26 cellular contexts compared by ENCODE assay signal in genomic region chr1:39485046-39485803, GRCh38. TPM values are rescaled to one million over a fixed set of nuclear protein-coding genes. Genes with fewer than 3 reads are reported as not detected.
A peak's percentile ranks its signal among the peaks of the same experiment; 100 is the strongest.
DNase-seq lines count a peak whose midpoint lies in the region; ATAC-seq and TF ChIP-seq lines count a peak whose summit lies in the region.
"Had no signal": no experiment of that assay in that cellular context is flagged by ENCODE, and none has a peak within 500 bp of the region (broad histone marks: within the 10 kb centered on the region; RNA-seq: fewer than 3 reads in every experiment).

No MANE protein-coding gene starts in this region.

- H3K27ac Mint-ChIP-seq in activated T-cell treated with anti-CD3 and anti-CD28 coated beads, Interleukin-2, amount 50 U/mL, for 24 hours: peak overlapping the region; percentile 47
- H3K27ac Mint-ChIP-seq: activated naive CD8-positive, alpha-beta T cell treated with anti-CD3 and anti-CD28 coated beads, Interleukin-2, amount 50 U/mL, for 24 hours; endodermal cell; HFFc6; T-helper 2 cell treated with Interferon-gamma antibody and Interleukin-4, amounts not matched to agents 5 μg/mL and 100 μg/mL, for 36 hours had no signal

- no peak overlapping the region for H3K4me3 Mint-ChIP-seq in activated T-cell treated with anti-CD3 and anti-CD28 coated beads, Interleukin-2, amount 50 U/mL, for 24 hours
- H3K4me3 Mint-ChIP-seq: activated naive CD8-positive, alpha-beta T cell treated with anti-CD3 and anti-CD28 coated beads, Interleukin-2, amount 50 U/mL, for 24 hours; activated T-cell treated with anti-CD3 and anti-CD28 coated beads, Interleukin-2, amount 50 U/mL, for 4 hours; CD4-positive, alpha-beta memory T cell; endodermal cell; HFFc6; T-helper 2 cell treated with Interferon-gamma antibody and Interleukin-4, amounts not matched to agents 5 μg/mL and 100 μg/mL, for 36 hours had no signal

- no peaks in the 10 kb centered on the region for H3K4me1 Mint-ChIP-seq in activated T-cell treated with anti-CD3 and anti-CD28 coated beads, Interleukin-2, amount 50 U/mL, for 24 hours (ENCODE audit: low read depth)
- H3K4me1 Mint-ChIP-seq: activated naive CD8-positive, alpha-beta T cell treated with anti-CD3 and anti-CD28 coated beads, Interleukin-2, amount 50 U/mL, for 24 hours; endodermal cell had no signal

- peaks cover 0 to 82% (median 59%) of the 10 kb centered on the region in 9 donors for H3K36me3 ChIP-seq in heart right ventricle
- H3K36me3 ChIP-seq in thyroid gland: peaks cover 16 to 20% of the 10 kb centered on the region in 2 donors
- H3K36me3 ChIP-seq in prostate gland: no peaks in the 10 kb centered on the region

- H3K27me3 ChIP-seq in heart right ventricle: peaks cover 0 to 1% (median 0%) of the 10 kb centered on the region in 7 donors
- H3K27me3 ChIP-seq in thyroid gland: no peaks in the 10 kb centered on the region
- no peaks in the 10 kb centered on the region for H3K27me3 ChIP-seq in prostate gland (replicated peaks; ENCODE audit: insufficient read depth)
- H3K27me3 ChIP-seq: Peyer's patch had no signal

- peak overlapping the region in 7 of 10 donors; percentile 23 to 71 (median 61) for H3K27ac ChIP-seq in heart right ventricle
- H3K27ac ChIP-seq in thyroid gland: peak overlapping the region; percentile 80 to 84 (median 80)
- no peak overlapping the region for H3K27ac ChIP-seq in prostate gland
- H3K27ac ChIP-seq: Peyer's patch, psoas muscle had no signal

- H3K9me3 ChIP-seq in heart right ventricle (no peaks in the 10 kb centered on the region), thyroid gland (no peaks in the 10 kb centered on the region), prostate gland (no peaks in the 10 kb centered on the region)
- H3K9me3 ChIP-seq: Peyer's patch, psoas muscle had no signal

- peaks cover 0 to 18% (median 3%) of the 10 kb centered on the region in 9 donors for H3K4me1 ChIP-seq in heart right ventricle
- H3K4me1 ChIP-seq in thyroid gland: peaks cover 27 to 54% of the 10 kb centered on the region in 2 donors
- H3K4me1 ChIP-seq in prostate gland (replicated peaks): no peaks in the 10 kb centered on the region
- H3K4me1 ChIP-seq: Peyer's patch, psoas muscle had no signal

- ATAC-seq in heart right ventricle (peak in 7 of 8 donors; percentile 29 to 80 (median 61)), GM21367 (IDR thresholded peaks at IDR 0.05; ENCODE audit: unreplicated experiment) (no peak), GM21825 (IDR thresholded peaks at IDR 0.05; ENCODE audit: unreplicated experiment) (no peak)
- ATAC-seq: activated naive CD8-positive, alpha-beta T cell treated with anti-CD3 and anti-CD28 coated beads, Interleukin-2, amount 50 U/mL, for 24 hours; activated T-cell treated with anti-CD3 and anti-CD28 coated beads, Interleukin-2, amount 50 U/mL, for 4 hours; esophagus mucosa; psoas muscle had no signal

- intact Hi-C loops in heart right ventricle (cut with DNase I) (loop anchor here in 1 of 10 donors (10.0 kb wide), 1 partner anchor 50 kb away; no protein-coding TSS in a partner anchor), thyroid gland (cut with DNase I) (no loop called here), prostate gland (cut with DNase I) (no loop called here)

- TF ChIP-seq CTCF in heart right ventricle (IDR thresholded peaks at IDR 0.05) (no peak), thyroid gland (IDR thresholded peaks at IDR 0.05) (peak in 1 of 6 experiments; percentile 11), prostate gland (IDR thresholded peaks at IDR 0.05) (no peak)

- peaks cover 3% of the 10 kb centered on the region for H3K27me3 Mint-ChIP-seq in activated T-cell treated with anti-CD3 and anti-CD28 coated beads, Interleukin-2, amount 50 U/mL, for 24 hours
- H3K27me3 Mint-ChIP-seq: CD4-positive, alpha-beta memory T cell had no signal

- WGBS in heart right ventricle, 2 donors: 58 to 74% methylated on average over 14 of the region's 14 CpGs
- 61 to 65% methylated on average over 14 of the region's 14 CpGs for WGBS in thyroid gland, 2 donors
- 82% methylated on average over 14 of the region's 14 CpGs for WGBS in prostate gland

- DNase-seq in activated T-cell treated with anti-CD3 and anti-CD28 coated beads, Interleukin-2, amount 50 U/mL, for 24 hours: no peak
- no peak for DNase-seq in activated T-cell treated with anti-CD3 and anti-CD28 coated beads, Interleukin-2, amount 50 U/mL, for 48 hours
- DNase-seq in heart right ventricle (peak; percentile 41 to 49), mucosa of gallbladder (ENCODE audit: low spot score) (peak; percentile 33), thyroid gland (peak; percentile 91 to 92), prostate gland (ENCODE audit: low spot score) (no peak)
- DNase-seq: activated CD4-positive, alpha-beta T cell treated with anti-CD3 and anti-CD28 coated beads for 1 hour; activated naive CD8-positive, alpha-beta T cell treated with anti-CD3 and anti-CD28 coated beads, Interleukin-2, amount 50 U/mL, for 24 hours; activated T-cell treated with anti-CD3 and anti-CD28 coated beads, Interleukin-2, amount 50 U/mL, for 4 hours; CD4-positive, alpha-beta memory T cell; central memory CD4-positive, alpha-beta T cell; dermis blood vessel endothelial cell; endodermal cell; HFFc6; kidney glomerular epithelial cell; mesendoderm; NCI-H446; NCI-H774; Peyer's patch; psoas muscle; SIG-M5; stimulated activated CD4-positive, alpha-beta T cell treated with anti-CD3 and anti-CD28 coated beads, Interleukin-4, amount 100 ng/mL, for 24 hours had no signal

- peak in 1 of 2 donors; percentile 43 for TF ChIP-seq POLR2A in thyroid gland (IDR thresholded peaks at IDR 0.05)
- TF ChIP-seq POLR2A in prostate gland (IDR thresholded peaks at IDR 0.05): no peak

- H3K4me3 ChIP-seq in heart right ventricle: no peak overlapping the region
- no peak overlapping the region for H3K4me3 ChIP-seq in thyroid gland (replicated peaks in 1 of 3)
- H3K4me3 ChIP-seq in prostate gland: no peak overlapping the region
- H3K4me3 ChIP-seq: Peyer's patch, psoas muscle had no signal

- peaks cover 66% of the 10 kb centered on the region for H3K36me3 Mint-ChIP-seq in activated T-cell treated with anti-CD3 and anti-CD28 coated beads, Interleukin-2, amount 50 U/mL, for 24 hours (ENCODE audit: low read depth)

- no peaks in the 10 kb centered on the region for H3K9me3 Mint-ChIP-seq in activated T-cell treated with anti-CD3 and anti-CD28 coated beads, Interleukin-2, amount 50 U/mL, for 24 hours
- H3K9me3 Mint-ChIP-seq: activated naive CD8-positive, alpha-beta T cell treated with anti-CD3 and anti-CD28 coated beads, Interleukin-2, amount 50 U/mL, for 24 hours; activated T-cell treated with anti-CD3 and anti-CD28 coated beads, Interleukin-2, amount 50 U/mL, for 4 hours; endodermal cell; HFFc6; T-helper 2 cell treated with Interferon-gamma antibody and Interleukin-4, amounts not matched to agents 5 μg/mL and 100 μg/mL, for 36 hours had no signal

RNA-seq across cellular contexts. Expression of gene BMP8A, which starts 6.2 kb away (rescaled TPM):
- total RNA-seq in heart right ventricle (1 to 10 TPM in 4 of 10 donors, under 1 TPM in 4, not detected in 2; 0.33 to 1.8 (median 0.85) TPM), mucosa of gallbladder (4.1 TPM), thyroid gland (100 to 1,000 TPM in 3 of 4 donors, 10 to 100 TPM in 1; 58.5 to 386 (median 270) TPM), prostate gland (1 to 10 TPM; 5.4 to 9.4 TPM)
- under 1 TPM in 1 of 2 donors, not detected in 1; 0.16 TPM for polyA plus RNA-seq in heart right ventricle
- total RNA-seq: CD4-positive, alpha-beta memory T cell; esophagus mucosa; HFFc6; psoas muscle had no signal
- polyA plus RNA-seq: CD4-positive, alpha-beta memory T cell had no signal

Comparison
In these comparisons a context has a peak if more than half of its experiments do, and no peak if none do; other contexts are left out.
1. DNase-seq: peak in heart right ventricle (2 of 2), mucosa of gallbladder (single experiment) and thyroid gland (2 of 2); none in activated T-cell treated with anti-CD3 and anti-CD28 coated beads, Interleukin-2, amount 50 U/mL, for 24 hours (single experiment), activated T-cell treated with anti-CD3 and anti-CD28 coated beads, Interleukin-2, amount 50 U/mL, for 48 hours (0 of 2) and prostate gland (single experiment).
2. ATAC-seq: peak in heart right ventricle (7 of 8); none in GM21367 (single experiment) and GM21825 (single experiment).
3. H3K27ac ChIP-seq: peak in heart right ventricle (7 of 10) and thyroid gland (3 of 3); none in prostate gland (0 of 2).
4. RNA of gene BMP8A, which starts 6.2 kb away (total RNA-seq): 58.5 to 386 TPM in thyroid gland; 5.4 to 9.4 TPM in prostate gland, 4.1 TPM in mucosa of gallbladder (single experiment) and 0.33 to 1.8 TPM in heart right ventricle; every median in the first group is over 4 times any median in the second.